ENCODE assay signal across 1 cellular context in genomic region chr1:27858072-27858948, GRCh38.
A peak's percentile ranks its signal among the peaks of the same experiment; 100 is the strongest.
TF ChIP-seq lines count a peak whose summit lies in the region.

No MANE protein-coding gene starts in this region.

TF ChIP-seq in K562, 482 proteins besides CTCF, POLR2A, EP300 and RAD21 (continued from another document and continues in another):
- TF ChIP-seq ZNF318 (IDR thresholded peaks at IDR 0.05; ENCODE audit: borderline replicate concordance in 1 of 2, low read depth in 1 of 2) (no peak), ZEB2 (IDR thresholded peaks at IDR 0.05) (no peak), SAFB (IDR thresholded peaks at IDR 0.05; ENCODE audit: borderline replicate concordance, low read depth, low read length) (no peak), XRCC4 (IDR thresholded peaks at IDR 0.05; ENCODE audit: extremely low read depth, insufficient read depth, insufficient read length) (no peak), ATF1 (CRISPR knock-in tag; IDR thresholded peaks at IDR 0.05) (no peak), ATF1 (tag; IDR thresholded peaks at IDR 0.05) (peak; percentile 16; the same call in 1 of the 2 replicates), ARID1B (IDR thresholded peaks at IDR 0.05) (peak; percentile 34), MYC (IDR thresholded peaks at IDR 0.05; ENCODE audit: low read depth, low read length) (peak; percentile 74), MYC (CRISPR knock-in tag; IDR thresholded peaks at IDR 0.05; ENCODE audit: borderline replicate concordance, low read depth) (0 out of 2 replicates have a peak, but pooled peaks have one; percentile 22), MXD1 (CRISPR knock-in tag; IDR thresholded peaks at IDR 0.05; ENCODE audit: borderline replicate concordance, poor library complexity, severe bottlenecking) (no peak), MTA1 (IDR thresholded peaks at IDR 0.05; ENCODE audit: borderline replicate concordance) (no peak), ETS2 (tag; IDR thresholded peaks at IDR 0.05; ENCODE audit: borderline replicate concordance, poor library complexity, severe bottlenecking) (no peak), MTF1 (CRISPR knock-in tag; IDR thresholded peaks at IDR 0.05; ENCODE audit: borderline replicate concordance) (no peak), SMARCA4 (IDR thresholded peaks at IDR 0.05) (peak; percentile 19; the same call in 1 of the 2 replicates), CSDE1 (IDR thresholded peaks at IDR 0.05) (no peak), SMARCB1 (IDR thresholded peaks at IDR 0.05; ENCODE audit: insufficient read length, low read depth) (no peak), ZNF232 (CRISPR knock-in tag; IDR thresholded peaks at IDR 0.05) (no peak), MAFF (IDR thresholded peaks at IDR 0.05; ENCODE audit: low read length) (no peak), RNF219 (CRISPR knock-in tag; IDR thresholded peaks at IDR 0.05) (no peak), ZNF668 (CRISPR knock-in tag; IDR thresholded peaks at IDR 0.05) (no peak), HDAC2 (IDR thresholded peaks at IDR 0.05) (no peak), TAF7 (tag; IDR thresholded peaks at IDR 0.05) (no peak), RNF2 (IDR thresholded peaks at IDR 0.05) (no peak), ATF7 (IDR thresholded peaks at IDR 0.05) (0 out of 2 replicates have a peak, but pooled peaks have one; percentile 35), RUNX1 (IDR thresholded peaks at IDR 0.05; ENCODE audit: low read depth) (no peak), SNIP1 (IDR thresholded peaks at IDR 0.05; ENCODE audit: low read depth) (no peak), ZNF644 (tag; IDR thresholded peaks at IDR 0.05; ENCODE audit: low read depth) (no peak), SMC3 (conservative IDR thresholded peaks at IDR 0.05; ENCODE audit: insufficient read depth, low read depth, low read length) (peak; percentile 97), PHF20 (IDR thresholded peaks at IDR 0.05; ENCODE audit: partially characterized antibody) (no peak)
- TF ChIP-seq, protein P1, sequence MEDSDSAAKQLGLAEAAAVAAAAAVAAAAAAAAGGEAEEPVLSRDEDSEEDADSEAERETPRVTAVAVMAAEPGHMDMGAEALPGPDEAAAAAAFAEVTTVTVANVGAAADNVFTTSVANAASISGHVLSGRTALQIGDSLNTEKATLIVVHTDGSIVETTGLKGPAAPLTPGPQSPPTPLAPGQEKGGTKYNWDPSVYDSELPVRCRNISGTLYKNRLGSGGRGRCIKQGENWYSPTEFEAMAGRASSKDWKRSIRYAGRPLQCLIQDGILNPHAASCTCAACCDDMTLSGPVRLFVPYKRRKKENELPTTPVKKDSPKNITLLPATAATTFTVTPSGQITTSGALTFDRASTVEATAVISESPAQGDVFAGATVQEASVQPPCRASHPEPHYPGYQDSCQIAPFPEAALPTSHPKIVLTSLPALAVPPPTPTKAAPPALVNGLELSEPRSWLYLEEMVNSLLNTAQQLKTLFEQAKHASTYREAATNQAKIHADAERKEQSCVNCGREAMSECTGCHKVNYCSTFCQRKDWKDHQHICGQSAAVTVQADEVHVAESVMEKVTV (CRISPR knock-in tag; IDR thresholded peaks at IDR 0.05): peak; percentile 95
- TF ChIP-seq, protein P2, sequence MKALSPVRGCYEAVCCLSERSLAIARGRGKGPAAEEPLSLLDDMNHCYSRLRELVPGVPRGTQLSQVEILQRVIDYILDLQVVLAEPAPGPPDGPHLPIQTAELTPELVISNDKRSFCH (CRISPR knock-in tag; IDR thresholded peaks at IDR 0.05): no peak
- TF ChIP-seq, protein P2 (tag; IDR thresholded peaks at IDR 0.05): no peak
- TF ChIP-seq, protein P3, sequence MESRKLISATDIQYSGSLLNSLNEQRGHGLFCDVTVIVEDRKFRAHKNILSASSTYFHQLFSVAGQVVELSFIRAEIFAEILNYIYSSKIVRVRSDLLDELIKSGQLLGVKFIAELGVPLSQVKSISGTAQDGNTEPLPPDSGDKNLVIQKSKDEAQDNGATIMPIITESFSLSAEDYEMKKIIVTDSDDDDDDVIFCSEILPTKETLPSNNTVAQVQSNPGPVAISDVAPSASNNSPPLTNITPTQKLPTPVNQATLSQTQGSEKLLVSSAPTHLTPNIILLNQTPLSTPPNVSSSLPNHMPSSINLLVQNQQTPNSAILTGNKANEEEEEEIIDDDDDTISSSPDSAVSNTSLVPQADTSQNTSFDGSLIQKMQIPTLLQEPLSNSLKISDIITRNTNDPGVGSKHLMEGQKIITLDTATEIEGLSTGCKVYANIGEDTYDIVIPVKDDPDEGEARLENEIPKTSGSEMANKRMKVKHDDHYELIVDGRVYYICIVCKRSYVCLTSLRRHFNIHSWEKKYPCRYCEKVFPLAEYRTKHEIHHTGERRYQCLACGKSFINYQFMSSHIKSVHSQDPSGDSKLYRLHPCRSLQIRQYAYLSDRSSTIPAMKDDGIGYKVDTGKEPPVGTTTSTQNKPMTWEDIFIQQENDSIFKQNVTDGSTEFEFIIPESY (CRISPR knock-in tag; IDR thresholded peaks at IDR 0.05): no peak
